ENCODE assay signal across 8 cellular contexts in genomic region chr1:92859400-92860039, GRCh38. TPM values are rescaled to one million over a fixed set of nuclear protein-coding genes. Genes with fewer than 3 reads are reported as not detected.
DNase-seq lines count a peak whose midpoint lies in the region; ATAC-seq and TF ChIP-seq lines count a peak whose summit lies in the region.

No MANE protein-coding gene starts in this region.

- peak overlapping the region; percentile 78 for H3K4me2 ChIP-seq in BLaER1

- no peak for DNase-seq in body of pancreas
- no peak for DNase-seq in naive thymus-derived CD4-positive, alpha-beta T cell
- no peak for DNase-seq in NCI-H345 (lab: John Stamatoyannopoulos, UW)
- DNase-seq in HUDEP-2 (lab: John Stamatoyannopoulos, UW; ENCODE audit: unreplicated experiment in 76 of 76), result no peak

- H3K36me3 Mint-ChIP-seq in naive thymus-derived CD4-positive, alpha-beta T cell, result peaks cover 2 to 9% (median 7%) of the 10 kb centered on the region in 5 donors

- H3K9me3 ChIP-seq in BLaER1 (0 out of 2 replicates have a peak, but pooled peaks cover 3% of the 10 kb centered on the region), HEK293 (ENCODE audit: control insufficient read depth, insufficient read depth, low read depth, low read length) (no peaks in the 10 kb centered on the region), body of pancreas (no peaks in the 10 kb centered on the region)
- no peaks in the 10 kb centered on the region for H3K9me3 ChIP-seq in naive thymus-derived CD4-positive, alpha-beta T cell (ENCODE audit: control insufficient read depth in 2 of 3, low read length in 3 of 3)

- H3K36me3 ChIP-seq in BLaER1 (no peaks in the 10 kb centered on the region), HEK293 (ENCODE audit: control insufficient read depth in 2 of 2, insufficient read depth in 1 of 2, low read length in 2 of 2) (no peaks in the 10 kb centered on the region; a peak in 1 of 3 replicates), body of pancreas (replicated peaks in 1 of 2; ENCODE audit: insufficient read depth in 1 of 2, low read depth in 2 of 2) (no peaks in the 10 kb centered on the region)
- H3K36me3 ChIP-seq in naive thymus-derived CD4-positive, alpha-beta T cell (ENCODE audit: control insufficient read depth in 2 of 3, insufficient read depth in 3 of 3, low read length in 3 of 3), result no peaks in the 10 kb centered on the region

- H3K27me3 Mint-ChIP-seq in naive thymus-derived CD4-positive, alpha-beta T cell, result no peaks in the 10 kb centered on the region

- ATAC-seq in body of pancreas, result peak; percentile 41
- peak; percentile 2 for ATAC-seq in naive thymus-derived CD4-positive, alpha-beta T cell
- no peak for ATAC-seq in HG03565 (IDR thresholded peaks at IDR 0.05; ENCODE audit: unreplicated experiment)
- ATAC-seq in GM21717 (IDR thresholded peaks at IDR 0.05; ENCODE audit: unreplicated experiment), result no peak

- H3K9ac ChIP-seq in BLaER1, result 0 out of 2 replicates have a peak overlapping the region, but pooled peaks have one; percentile 18

- H3K27me3 ChIP-seq in BLaER1 (no peaks in the 10 kb centered on the region), body of pancreas (no peaks in the 10 kb centered on the region)
- H3K27me3 ChIP-seq in naive thymus-derived CD4-positive, alpha-beta T cell (ENCODE audit: control insufficient read depth in 2 of 2, insufficient read depth in 2 of 2, low read length in 2 of 2), result no peaks in the 10 kb centered on the region

- H3K27ac ChIP-seq in BLaER1 (no peak overlapping the region), HEK293 (ENCODE audit: extremely low read depth, low read depth, low read length) (no peak overlapping the region), body of pancreas (no peak overlapping the region)
- H3K27ac ChIP-seq in naive thymus-derived CD4-positive, alpha-beta T cell (ENCODE audit: low read depth, low read length), result peak overlapping the region; percentile 43

- H4K20me1 ChIP-seq in BLaER1, result no peaks in the 10 kb centered on the region

- CTCF ChIA-PET in HEK293 (lab: Yijun Ruan, JAX), result interaction anchor here (0.5 to 9.2 kb wide), 66 partner anchors 8 to 1865 kb away, joined by 3 to 216 read pairs (median 5); partner anchors contain the start of genes MTF2 and RPL5
- CTCF ChIA-PET in naive thymus-derived CD4-positive, alpha-beta T cell (lab: Charles Lee), result interaction anchor here (0.5 to 6.6 kb wide), 31 partner anchors 9 to 258 kb away, joined by 3 to 121 read pairs (median 6); partner anchors contain the start of gene DIPK1A

- 36 to 42% methylated on average over 7 of the region's 7 CpGs for WGBS in body of pancreas, 2 donors

- H3K4me3 Mint-ChIP-seq in naive thymus-derived CD4-positive, alpha-beta T cell, result peak overlapping the region; percentile 5 to 80 (median 70)

- peaks cover 0 to 2% (median 0%) of the 10 kb centered on the region in 11 donors for H3K9me3 Mint-ChIP-seq in naive thymus-derived CD4-positive, alpha-beta T cell

- POLR2A ChIA-PET in HEK293 (lab: Yijun Ruan, JAX), result interaction anchor here (1.3 kb wide), 1 partner anchor 28 kb away, joined by 3 read pairs; no protein-coding TSS in a partner anchor
- POLR2A ChIA-PET in naive thymus-derived CD4-positive, alpha-beta T cell (lab: Charles Lee), result interaction anchor here (0.6 to 2.8 kb wide), 11 partner anchors 9 to 134 kb away, joined by 3 to 31 read pairs (median 5); partner anchors contain the start of gene DIPK1A

- H3K4me3 ChIP-seq in BLaER1 (peak overlapping the region; percentile 55), HEK293 (ENCODE audit: low read depth, low read length) (no peak overlapping the region), body of pancreas (no peak overlapping the region)
- H3K4me3 ChIP-seq in naive thymus-derived CD4-positive, alpha-beta T cell (ENCODE audit: low read length), result peak overlapping the region; percentile 17

- H3K4me1 Mint-ChIP-seq in naive thymus-derived CD4-positive, alpha-beta T cell, result peaks cover 12 to 26% (median 17%) of the 10 kb centered on the region in 7 donors

- TF ChIP-seq POLR2A in body of pancreas (IDR thresholded peaks at IDR 0.05), result no peak

- intact Hi-C loops in body of pancreas (cut with DNase I), result loop anchor here (5.0 kb wide), 1 partner anchor 138 kb away; no protein-coding TSS in a partner anchor
- intact Hi-C loops in naive thymus-derived CD4-positive, alpha-beta T cell (cut with micrococcal nuclease), result loop anchor here (1.0 to 5.0 kb wide), 10 partner anchors 27 to 862 kb away; partner anchors contain the start of genes MTF2 (in 2 of the 2) and RPL5 (in 1 of the 2)

- peaks cover 8% of the 10 kb centered on the region for H3K4me1 ChIP-seq in BLaER1
- H3K4me1 ChIP-seq in HEK293 (ENCODE audit: control insufficient read depth, insufficient read depth, low read length), result no peaks in the 10 kb centered on the region
- H3K4me1 ChIP-seq in body of pancreas, result no peaks in the 10 kb centered on the region
- H3K4me1 ChIP-seq in naive thymus-derived CD4-positive, alpha-beta T cell (ENCODE audit: control insufficient read depth in 2 of 2, insufficient read depth in 2 of 2, low read length in 2 of 2), result peaks cover 0 to 3% of the 10 kb centered on the region in 2 donors

- TF ChIP-seq CTCF in HEK293 (tag by site-specific recombination; IDR thresholded peaks at IDR 0.05), result no peak
- TF ChIP-seq CTCF in body of pancreas (IDR thresholded peaks at IDR 0.05), result no peak

- H3K27ac Mint-ChIP-seq in naive thymus-derived CD4-positive, alpha-beta T cell, result peak overlapping the region; percentile 29 to 83 (median 55)

TF ChIP-seq in HEK293, 187 proteins besides CTCF, POLR2A, EP300 and RAD21 (continues in another document):
- TF ChIP-seq OSR2 (tag by site-specific recombination; IDR thresholded peaks at IDR 0.05) (peak; percentile 61), ZNF518A (tag by site-specific recombination; conservative IDR thresholded peaks at IDR 0.05; ENCODE audit: low read depth) (no peak), ELK4 (IDR thresholded peaks at IDR 0.05; ENCODE audit: borderline replicate concordance, low read depth, low read length) (no peak), ZFP37 (tag by site-specific recombination; IDR thresholded peaks at IDR 0.05) (0 out of 2 replicates have a peak, but pooled peaks have one; percentile 3), ZNF335 (tag by site-specific recombination; conservative IDR thresholded peaks at IDR 0.05) (no peak), SETDB1 (IDR thresholded peaks at IDR 0.05; ENCODE audit: insufficient read length, low read length) (no peak), ZNF843 (tag by site-specific recombination; IDR thresholded peaks at IDR 0.05) (no peak), ZNF146 (tag by site-specific recombination; IDR thresholded peaks at IDR 0.05) (no peak), SCRT1 (tag by site-specific recombination; IDR thresholded peaks at IDR 0.05; ENCODE audit: borderline replicate concordance) (0 out of 2 replicates have a peak, but pooled peaks have one; percentile 13), ZNF521 (tag by site-specific recombination; IDR thresholded peaks at IDR 0.05) (no peak), FEZF1 (tag by site-specific recombination; IDR thresholded peaks at IDR 0.05) (no peak), ZNF416 (tag by site-specific recombination; IDR thresholded peaks at IDR 0.05) (no peak), ZNF548 (tag by site-specific recombination; IDR thresholded peaks at IDR 0.05) (no peak), ZNF473 (tag by site-specific recombination; IDR thresholded peaks at IDR 0.05) (no peak)

RNA-seq across cellular contexts. Expression of gene RPL5, which starts 27.7 kb away (rescaled TPM):
- total RNA-seq in body of pancreas, result 1,000 to 10,000 TPM in 1 of 2 donors, 100 to 1,000 TPM in 1; 979 to 1,023 TPM
- total RNA-seq in naive thymus-derived CD4-positive, alpha-beta T cell, result 1,000 to 10,000 TPM in 4 of 5 experiments, 100 to 1,000 TPM in 1; 764 to 1,693 (median 1,596) TPM
- 1,000 to 10,000 TPM; 3,012 to 3,358 TPM for polyA plus RNA-seq in naive thymus-derived CD4-positive, alpha-beta T cell

Comparison
In these comparisons a context has a peak if more than half of its experiments do, and no peak if none do; other contexts are left out.
1. H3K4me3 ChIP-seq: peak in BLaER1 (single experiment) and naive thymus-derived CD4-positive, alpha-beta T cell (single experiment); none in HEK293 (single experiment) and body of pancreas (0 of 2).
2. ATAC-seq: peak in body of pancreas (single experiment) and naive thymus-derived CD4-positive, alpha-beta T cell (single experiment); none in HG03565 (single experiment) and GM21717 (single experiment).